18 cellular contexts compared by ENCODE assay signal in the genomic region with DNA sequence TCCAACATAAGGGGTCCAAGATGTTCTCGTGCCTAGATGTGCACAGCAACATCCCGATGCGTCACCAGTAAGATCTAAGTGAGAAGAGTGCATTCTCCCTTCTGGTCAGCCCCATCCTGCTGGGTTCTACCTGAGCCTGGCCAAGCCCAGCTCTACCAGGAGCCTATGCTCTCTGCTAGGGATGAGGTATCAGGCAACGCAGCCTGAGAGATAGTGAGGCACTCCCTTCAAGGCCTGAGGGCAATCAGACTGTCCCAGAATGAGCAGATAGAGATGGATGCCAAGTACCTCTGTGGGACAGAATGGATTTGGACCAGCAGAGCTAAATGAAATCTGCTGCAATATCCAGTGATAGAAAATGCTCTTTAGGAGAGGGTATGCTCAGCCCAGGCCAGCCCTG. TPM values are rescaled to one million over a fixed set of nuclear protein-coding genes. Genes with fewer than 3 reads are reported as not detected.
DNase-seq lines count a peak whose midpoint lies in the region; ATAC-seq and TF ChIP-seq lines count a peak whose summit lies in the region.
"Had no signal": no experiment of that assay in that cellular context is flagged by ENCODE, and none has a peak within 500 bp of the region (broad histone marks: within the 10 kb centered on the region; RNA-seq: fewer than 3 reads in every experiment).

No MANE protein-coding gene starts in this region.

- TF ChIP-seq POLR2A in esophagus muscularis mucosa (IDR thresholded peaks at IDR 0.05; ENCODE audit: low read depth) (no peak), prostate gland (IDR thresholded peaks at IDR 0.05) (no peak)

- no peak overlapping the region for H3K18ac ChIP-seq in H9 (ENCODE audit: insufficient read length, low read depth, low read length)

- H2BK15ac ChIP-seq in H9 (ENCODE audit: low read depth, low read length) = no peak overlapping the region

- no peaks in the 10 kb centered on the region for H3K9me3 Mint-ChIP-seq in stimulated activated naive CD8-positive, alpha-beta T cell treated with anti-CD3 and anti-CD28 coated beads, Interleukin-15, amount 100 ng/mL, for 72 hours
- H3K9me3 Mint-ChIP-seq in stimulated activated effector memory CD8-positive, alpha-beta T cell treated with anti-CD3 and anti-CD28 coated beads, Interleukin-12 subunit alpha, Interleukin-12 subunit beta, amount 100 ng/mL, for 72 hours = no peaks in the 10 kb centered on the region
- peaks cover 0 to under 1% of the 10 kb centered on the region in 2 experiments; a peak in 1 of 5 replicates for H3K9me3 Mint-ChIP-seq in H9
- H3K9me3 Mint-ChIP-seq: CD8-positive, alpha-beta T cell had no signal

- H3K4ac ChIP-seq in H9 (ENCODE audit: low read depth, low read length) = no peak overlapping the region

- no peaks in the 10 kb centered on the region for H3K23me2 ChIP-seq in H9 (ENCODE audit: insufficient read length, low read depth, low read length, poor library complexity, severe bottlenecking)

- no peaks in the 10 kb centered on the region for H3K36me3 Mint-ChIP-seq in stimulated activated effector memory CD8-positive, alpha-beta T cell treated with anti-CD3 and anti-CD28 coated beads, Interleukin-12 subunit alpha, Interleukin-12 subunit beta, amount 100 ng/mL, for 72 hours
- H3K36me3 Mint-ChIP-seq in H9 (ENCODE audit: insufficient read depth in 1 of 3, low read depth in 3 of 3) = peaks cover 0 to under 1% (median 0%) of the 10 kb centered on the region in 3 experiments; a peak in 1 of 7 replicates
- H3K36me3 Mint-ChIP-seq: CD8-positive, alpha-beta T cell had no signal

- WGBS in esophagus muscularis mucosa = 79% methylated on average over 3 of the region's 4 CpGs
- no CpG with 5 or more reads among the region's 4 CpGs for WGBS in H9 (ENCODE audit: extremely low coverage, insufficient read length, low lambda C conversion rate)
- 88% methylated on average over 4 of the region's 4 CpGs for WGBS in prostate gland

- H3K27ac Mint-ChIP-seq in stimulated activated naive CD8-positive, alpha-beta T cell treated with anti-CD3 and anti-CD28 coated beads, Interleukin-15, amount 100 ng/mL, for 72 hours = no peak overlapping the region
- H3K27ac Mint-ChIP-seq in stimulated activated effector memory CD8-positive, alpha-beta T cell treated with anti-CD3 and anti-CD28 coated beads, Interleukin-12 subunit alpha, Interleukin-12 subunit beta, amount 100 ng/mL, for 72 hours = peak overlapping the region; percentile 70
- no peak overlapping the region for H3K27ac Mint-ChIP-seq in H9
- H3K27ac Mint-ChIP-seq: B cell; CD8-positive, alpha-beta T cell had no signal

- no peaks in the 10 kb centered on the region for H3K4me1 Mint-ChIP-seq in stimulated activated naive CD8-positive, alpha-beta T cell treated with anti-CD3 and anti-CD28 coated beads, Interleukin-15, amount 100 ng/mL, for 72 hours
- H3K4me1 Mint-ChIP-seq in stimulated activated effector memory CD8-positive, alpha-beta T cell treated with anti-CD3 and anti-CD28 coated beads, Interleukin-12 subunit alpha, Interleukin-12 subunit beta, amount 100 ng/mL, for 72 hours = peaks cover 12% of the 10 kb centered on the region
- H3K4me1 Mint-ChIP-seq in H9 = peaks cover 6 to 8% of the 10 kb centered on the region in 2 experiments; a peak in 3 of 4 replicates
- H3K4me1 Mint-ChIP-seq: B cell had no signal

- H3K27me3 Mint-ChIP-seq in stimulated activated naive CD8-positive, alpha-beta T cell treated with anti-CD3 and anti-CD28 coated beads, Interleukin-15, amount 100 ng/mL, for 72 hours = no peaks in the 10 kb centered on the region
- no peaks in the 10 kb centered on the region; the same call in 1 of the 2 replicates for H3K27me3 Mint-ChIP-seq in H9 (ENCODE audit: low read depth)

- H3K79me1 ChIP-seq in H9 (ENCODE audit: insufficient read depth, low read depth, low read length, poor library complexity, severe bottlenecking) = no peaks in the 10 kb centered on the region

- H3K9me3 ChIP-seq in esophagus muscularis mucosa = no peaks in the 10 kb centered on the region
- H3K9me3 ChIP-seq in H9 (ENCODE audit: control insufficient read depth, low read depth, low read length) = no peaks in the 10 kb centered on the region
- no peaks in the 10 kb centered on the region for H3K9me3 ChIP-seq in prostate gland
- H3K9me3 ChIP-seq: BLaER1 treated with 17β-estradiol and CSF1 and Interleukin-3, amounts not matched to agents 10 nM and 100 nM had no signal

- H3K4me2 ChIP-seq in H9 (ENCODE audit: insufficient read depth, insufficient read length, low read length) = no peak overlapping the region
- H3K4me2 ChIP-seq: BLaER1 treated with 17β-estradiol and CSF1 and Interleukin-3, amounts not matched to agents 10 nM and 100 nM had no signal

- no peak overlapping the region for H3K9ac ChIP-seq in H9 (ENCODE audit: extremely low read depth, insufficient read length, low read length)
- H3K9ac ChIP-seq: BLaER1 treated with 17β-estradiol and CSF1 and Interleukin-3, amounts not matched to agents 10 nM and 100 nM had no signal

- H3K27ac ChIP-seq in esophagus muscularis mucosa (replicated peaks in 1 of 4) (no peak overlapping the region), H9 (ENCODE audit: insufficient read length, low read depth, low read length) (no peak overlapping the region), prostate gland (no peak overlapping the region)
- H3K27ac ChIP-seq: BLaER1 treated with 17β-estradiol and CSF1 and Interleukin-3, amounts not matched to agents 10 nM and 100 nM had no signal

- H3K4me3 Mint-ChIP-seq in stimulated activated naive CD8-positive, alpha-beta T cell treated with anti-CD3 and anti-CD28 coated beads, Interleukin-15, amount 100 ng/mL, for 72 hours = no peak overlapping the region
- no peak overlapping the region for H3K4me3 Mint-ChIP-seq in stimulated activated effector memory CD8-positive, alpha-beta T cell treated with anti-CD3 and anti-CD28 coated beads, Interleukin-12 subunit alpha, Interleukin-12 subunit beta, amount 100 ng/mL, for 72 hours
- H3K4me3 Mint-ChIP-seq in H9 = no peak overlapping the region
- H3K4me3 Mint-ChIP-seq: B cell; CD8-positive, alpha-beta T cell had no signal

- H2BK20ac ChIP-seq in H9 (ENCODE audit: low read depth, low read length, poor library complexity, severe bottlenecking) = no peak overlapping the region

- no peaks in the 10 kb centered on the region for H4K20me1 ChIP-seq in H9 (ENCODE audit: control insufficient read depth, insufficient read depth, insufficient read length)
- H4K20me1 ChIP-seq: BLaER1 treated with 17β-estradiol and CSF1 and Interleukin-3, amounts not matched to agents 10 nM and 100 nM had no signal

- no peaks in the 10 kb centered on the region for H3K36me3 ChIP-seq in esophagus muscularis mucosa
- no peaks in the 10 kb centered on the region for H3K36me3 ChIP-seq in prostate gland
- H3K36me3 ChIP-seq: BLaER1 treated with 17β-estradiol and CSF1 and Interleukin-3, amounts not matched to agents 10 nM and 100 nM had no signal

- H3K23ac ChIP-seq in H9 (ENCODE audit: insufficient read length, low read depth, low read length) = no peak overlapping the region

- no peak overlapping the region for H2AK5ac ChIP-seq in H9 (ENCODE audit: insufficient read length, low read length)

- ATAC-seq in stimulated activated naive CD8-positive, alpha-beta T cell treated with anti-CD3 and anti-CD28 coated beads, Interleukin-15, amount 100 ng/mL, for 72 hours = peak; percentile 16
- no peak for ATAC-seq in stimulated activated naive CD8-positive, alpha-beta T cell treated with anti-CD3 and anti-CD28 coated beads, Interleukin-15, Interleukin-2, amounts not matched to agents 100 U/mL and 50 U/mL, for 24 hours
- ATAC-seq in stimulated activated effector memory CD8-positive, alpha-beta T cell treated with anti-CD3 and anti-CD28 coated beads, Interleukin-12 subunit alpha, Interleukin-12 subunit beta, amount 100 ng/mL, for 72 hours = no peak
- ATAC-seq: CD8-positive, alpha-beta T cell; GM12878; HepG2 had no signal

- peaks cover 0 to 10% (median 0%) of the 10 kb centered on the region in 4 donors for H3K27me3 ChIP-seq in esophagus muscularis mucosa
- no peaks in the 10 kb centered on the region for H3K27me3 ChIP-seq in H9 (ENCODE audit: insufficient read depth, low read length)
- no peaks in the 10 kb centered on the region for H3K27me3 ChIP-seq in prostate gland (replicated peaks; ENCODE audit: insufficient read depth)
- H3K27me3 ChIP-seq: BLaER1 treated with 17β-estradiol and CSF1 and Interleukin-3, amounts not matched to agents 10 nM and 100 nM had no signal

- H3K79me2 ChIP-seq in H9 (ENCODE audit: insufficient read depth, low read length) = no peaks in the 10 kb centered on the region

- no peak overlapping the region for H2BK5ac ChIP-seq in H9 (ENCODE audit: insufficient read length, low read length)

- no peak overlapping the region for H2BK120ac ChIP-seq in H9 (ENCODE audit: low read depth, low read length, poor library complexity, severe bottlenecking)

- H2AFZ ChIP-seq in H9 (ENCODE audit: low read length) = no peak overlapping the region

- H4K8ac ChIP-seq in H9 (replicated peaks; ENCODE audit: insufficient read length, low read depth, low read length) = no peak overlapping the region

- TF ChIP-seq CTCF in esophagus muscularis mucosa (IDR thresholded peaks at IDR 0.05) = no peak
- no peak for TF ChIP-seq CTCF in H9 (conservative IDR thresholded peaks at IDR 0.05)
- TF ChIP-seq CTCF in prostate gland (IDR thresholded peaks at IDR 0.05) = no peak

- H3K4me1 ChIP-seq in esophagus muscularis mucosa = peaks cover 0 to 8% (median 2%) of the 10 kb centered on the region in 4 donors
- H3K4me1 ChIP-seq in H9 (ENCODE audit: insufficient read depth, low read length) = no peaks in the 10 kb centered on the region
- H3K4me1 ChIP-seq in prostate gland (replicated peaks) = no peaks in the 10 kb centered on the region

- H3K56ac ChIP-seq in H9 (ENCODE audit: insufficient read length, low read depth, low read length) = no peak overlapping the region

- H3T11ph ChIP-seq in H9 (ENCODE audit: low read length) = no peak overlapping the region

- no peak overlapping the region for H4K5ac ChIP-seq in H9 (ENCODE audit: insufficient read length, low read depth, low read length)

- H3K4me3 ChIP-seq in esophagus muscularis mucosa (no peak overlapping the region), prostate gland (no peak overlapping the region)
- H3K4me3 ChIP-seq: BLaER1 treated with 17β-estradiol and CSF1 and Interleukin-3, amounts not matched to agents 10 nM and 100 nM; GM12878 had no signal

- intact Hi-C loops in esophagus muscularis mucosa (cut with DNase I) = loop anchor here (10.0 kb wide), 1 partner anchor 64 kb away; no protein-coding TSS in a partner anchor
- intact Hi-C loops in prostate gland (cut with DNase I) = no loop called here

- no peak overlapping the region for H4K91ac ChIP-seq in H9 (ENCODE audit: insufficient read length, low read depth, low read length)

- H2BK12ac ChIP-seq in H9 (ENCODE audit: insufficient read length, low read depth, low read length) = no peak overlapping the region

- DNase-seq in stimulated activated naive CD8-positive, alpha-beta T cell treated with anti-CD3 and anti-CD28 coated beads, Interleukin-15, amount 100 ng/mL, for 72 hours = no peak
- DNase-seq in stimulated activated naive CD8-positive, alpha-beta T cell treated with anti-CD3 and anti-CD28 coated beads, Interleukin-15, Interleukin-2, amounts not matched to agents 100 U/mL and 50 U/mL, for 24 hours = no peak
- DNase-seq in esophagus muscularis mucosa (ENCODE audit: extremely low spot score) = peak; percentile 89
- no peak for DNase-seq in stimulated activated effector memory CD8-positive, alpha-beta T cell treated with anti-CD3 and anti-CD28 coated beads, Interleukin-12 subunit alpha, Interleukin-12 subunit beta, amount 100 ng/mL, for 72 hours (ENCODE audit: low spot score in 2 of 2)
- DNase-seq in H9 = no peak
- no peak for DNase-seq in prostate gland (ENCODE audit: low spot score)
- DNase-seq: Calu3; CD8-positive, alpha-beta T cell; DMS79 treated with DMSO at 0.1 percent for 48 hours; EL; GOT3; H7 had no signal

- no peak overlapping the region for H3K14ac ChIP-seq in H9 (ENCODE audit: insufficient read depth, low read length)

- TF ChIP-seq EP300 in esophagus muscularis mucosa (IDR thresholded peaks at IDR 0.05) = no peak

RNA-seq across cellular contexts. Expression of gene DDC, which starts 26.7 kb away (rescaled TPM):
- total RNA-seq in esophagus muscularis mucosa (not detected), H9 (2021) (not detected in 2 replicates), prostate gland (1 to 10 TPM; 1.5 to 1.9 TPM)
- total RNA-seq: A172; B cell; CD8-positive, alpha-beta T cell; G401; GM12878 had no signal
